10 cellular contexts compared by ENCODE assay signal in genomic region chr11:30016588-30017363, GRCh38. TPM values are rescaled to one million over a fixed set of nuclear protein-coding genes. Genes with fewer than 3 reads are reported as not detected.
DNase-seq lines count a peak whose midpoint lies in the region; ATAC-seq and TF ChIP-seq lines count a peak whose summit lies in the region.
"Had no signal": no experiment of that assay in that cellular context is flagged by ENCODE, and none has a peak within 500 bp of the region (broad histone marks: within the 10 kb centered on the region; RNA-seq: fewer than 3 reads in every experiment).

TSS of gene KCNA4 (minus strand) at chr11:30017030. CDS start at chr11:30012678, 4,352 bp downstream.

- H2BK5ac ChIP-seq in H9 (ENCODE audit: insufficient read length, low read length): no peak within 1 kb of the TSS

- no peak within 1 kb of the TSS for H2BK120ac ChIP-seq in H9 (ENCODE audit: low read depth, low read length, poor library complexity, severe bottlenecking)

- no peaks in the 10 kb centered on the region for H3F3A ChIP-seq in SK-N-SH (replicated peaks; ENCODE audit: insufficient read depth)

- H2BK15ac ChIP-seq in H9 (ENCODE audit: low read depth, low read length): no peak within 1 kb of the TSS

- H3K27ac ChIP-seq in H9 (ENCODE audit: insufficient read length, low read depth, low read length) (no peak within 1 kb of the TSS), SK-N-SH (ENCODE audit: low read depth in 2 of 2, low read length in 1 of 2) (no peak within 1 kb of the TSS), right atrium auricular region (peak within 1 kb of the TSS in 1 of 2 donors; percentile 25), sigmoid colon (no peak within 1 kb of the TSS)

- H3K9me3 ChIP-seq in H9 (ENCODE audit: control insufficient read depth, low read depth, low read length) (no peaks in the 10 kb centered on the region), SK-N-SH (no peaks in the 10 kb centered on the region), right atrium auricular region (no peaks in the 10 kb centered on the region), sigmoid colon (no peaks in the 10 kb centered on the region), T-helper 17 cell (ENCODE audit: control insufficient read depth, low read length, poor library complexity, severe bottlenecking) (no peaks in the 10 kb centered on the region)

- H2AK5ac ChIP-seq in H9 (ENCODE audit: insufficient read length, low read length): no peak within 1 kb of the TSS

- no peaks in the 10 kb centered on the region for H3K9me2 ChIP-seq in SK-N-SH

- H3K27ac Mint-ChIP-seq in H9 (no peak within 1 kb of the TSS), T-helper 17 cell (no peak within 1 kb of the TSS)
- H3K27ac Mint-ChIP-seq: dendritic cell treated with granulocyte-macrophage colony-stimulating factor and Interleukin-4, amounts not matched to agents 40 ng/mL and 50 ng/mL, for 4 days had no signal

- H3K36me3 ChIP-seq in SK-N-SH (replicated peaks in 1 of 2; ENCODE audit: control insufficient read depth in 1 of 2, insufficient read depth in 2 of 2, low read length in 1 of 2) (no peaks in the 10 kb centered on the region), right atrium auricular region (no peaks in the 10 kb centered on the region), sigmoid colon (no peaks in the 10 kb centered on the region)

- DNase-seq in H9: peak; percentile 66
- DNase-seq in SK-N-SH: peak; percentile 66
- DNase-seq in right atrium auricular region (ENCODE audit: low spot score): no peak
- DNase-seq in sigmoid colon: no peak
- no peak for DNase-seq in T-helper 17 cell
- DNase-seq in NCI-H2107 treated with DMSO at 0.1 percent for 48 hours (lab: John Stamatoyannopoulos, UW; ENCODE audit: unreplicated experiment): no peak

- no peak within 1 kb of the TSS for H3K18ac ChIP-seq in H9 (ENCODE audit: insufficient read length, low read depth, low read length)

- H2BK20ac ChIP-seq in H9 (ENCODE audit: low read depth, low read length, poor library complexity, severe bottlenecking): no peak within 1 kb of the TSS

- POLR2A ChIA-PET in SK-N-SH (lab: Yijun Ruan, JAX): no interaction called here

- H4K91ac ChIP-seq in H9 (ENCODE audit: insufficient read length, low read depth, low read length): no peak within 1 kb of the TSS

- H3K36me3 Mint-ChIP-seq in H9 (ENCODE audit: insufficient read depth in 1 of 3, low read depth in 3 of 3): 0 out of 7 replicates have a peak, but pooled peaks cover 0 to 1% (median 0%) of the 10 kb centered on the region in 3 experiments
- H3K36me3 Mint-ChIP-seq in T-helper 17 cell (ENCODE audit: low read depth): peaks cover 2% of the 10 kb centered on the region

- WGBS in H9 (ENCODE audit: extremely low coverage, insufficient read length, low lambda C conversion rate): no CpG with 5 or more reads among the region's 50 CpGs
- 5% methylated on average over 11 of the region's 50 CpGs for WGBS in SK-N-SH (ENCODE audit: low lambda C conversion rate)
- 3 to 15% methylated on average over 50 of the region's 50 CpGs for WGBS in sigmoid colon, 2 donors

- no peaks in the 10 kb centered on the region for H3K4me1 ChIP-seq in H9 (ENCODE audit: insufficient read depth, low read length)
- H3K4me1 ChIP-seq in SK-N-SH (ENCODE audit: control insufficient read depth in 1 of 2, insufficient read depth in 2 of 2, low read depth in 1 of 2, low read length in 1 of 2): no peaks in the 10 kb centered on the region
- peaks cover 0 to 12% of the 10 kb centered on the region in 2 donors for H3K4me1 ChIP-seq in right atrium auricular region
- H3K4me1 ChIP-seq in sigmoid colon: peaks cover 0 to 21% (median 17%) of the 10 kb centered on the region in 4 donors

- ATAC-seq in T-helper 17 cell: no peak
- no peak for ATAC-seq in HG02759 (IDR thresholded peaks at IDR 0.05; ENCODE audit: unreplicated experiment)
- ATAC-seq in HG02610 (IDR thresholded peaks at IDR 0.05; ENCODE audit: unreplicated experiment): no peak

- TF ChIP-seq CTCF in H9 (conservative IDR thresholded peaks at IDR 0.05) (peak; percentile 60), SK-N-SH (IDR thresholded peaks at IDR 0.05) (peak; percentile 12; the same call in 1 of the 2 replicates), right atrium auricular region (IDR thresholded peaks at IDR 0.05) (peak in 1 of 2 donors; percentile 55), sigmoid colon (IDR thresholded peaks at IDR 0.05) (no peak)

- H4K20me1 ChIP-seq in H9 (ENCODE audit: control insufficient read depth, insufficient read depth, insufficient read length): no peaks in the 10 kb centered on the region
- no peaks in the 10 kb centered on the region for H4K20me1 ChIP-seq in SK-N-SH (ENCODE audit: insufficient read depth)

- no peak within 1 kb of the TSS for H4K8ac ChIP-seq in H9 (replicated peaks; ENCODE audit: insufficient read length, low read depth, low read length)

- H3T11ph ChIP-seq in H9 (ENCODE audit: low read length): no peak within 1 kb of the TSS

- no peak within 1 kb of the TSS for H2AFZ ChIP-seq in H9 (ENCODE audit: low read length)
- H2AFZ ChIP-seq in SK-N-SH (ENCODE audit: low read depth): no peak within 1 kb of the TSS

- H3K4me3 Mint-ChIP-seq in H9: peak within 1 kb of the TSS; percentile 29 to 69
- no peak within 1 kb of the TSS for H3K4me3 Mint-ChIP-seq in T-helper 17 cell
- H3K4me3 Mint-ChIP-seq: dendritic cell treated with granulocyte-macrophage colony-stimulating factor and Interleukin-4, amounts not matched to agents 40 ng/mL and 50 ng/mL, for 4 days had no signal

- no peak within 1 kb of the TSS for H3K4ac ChIP-seq in H9 (ENCODE audit: low read depth, low read length)

- intact Hi-C loops in sigmoid colon (cut with DNase I): no loop called here

- TF ChIP-seq RAD21 in SK-N-SH (IDR thresholded peaks at IDR 0.05; ENCODE audit: low read length): no peak

- H3K23me2 ChIP-seq in H9 (ENCODE audit: insufficient read length, low read depth, low read length, poor library complexity, severe bottlenecking): peaks cover 5% of the 10 kb centered on the region

- H3K9me3 Mint-ChIP-seq in H9: peaks cover 0 to 8% of the 10 kb centered on the region in 2 experiments; a peak in 4 of 5 replicates
- H3K9me3 Mint-ChIP-seq: dendritic cell treated with granulocyte-macrophage colony-stimulating factor and Interleukin-4, amounts not matched to agents 40 ng/mL and 50 ng/mL, for 4 days had no signal

- H3K4me2 ChIP-seq in H9 (ENCODE audit: insufficient read depth, insufficient read length, low read length) (peak within 1 kb of the TSS; percentile 57), SK-N-SH (peak within 1 kb of the TSS; percentile 41; the same call in 1 of the 2 replicates)

- H3K27me3 ChIP-seq in H9 (ENCODE audit: insufficient read depth, low read length): peaks cover 84% of the 10 kb centered on the region
- peaks cover 30% of the 10 kb centered on the region; the same call in 1 of the 2 replicates for H3K27me3 ChIP-seq in SK-N-SH (ENCODE audit: insufficient read depth)
- H3K27me3 ChIP-seq in right atrium auricular region: no peaks in the 10 kb centered on the region
- peaks cover 14 to 44% (median 23%) of the 10 kb centered on the region in 3 donors for H3K27me3 ChIP-seq in sigmoid colon

- TF ChIP-seq POLR2A in sigmoid colon (IDR thresholded peaks at IDR 0.05): no peak

- no peak within 1 kb of the TSS for H4K5ac ChIP-seq in H9 (ENCODE audit: insufficient read length, low read depth, low read length)

- H3K4me3 ChIP-seq in SK-N-SH (ENCODE audit: low read depth in 2 of 2, low read length in 1 of 2) (peak within 1 kb of the TSS in 1 of 2 experiments; percentile 4; a peak in 1 of 4 replicates), right atrium auricular region (peak within 1 kb of the TSS; percentile 39 to 58), sigmoid colon (peak within 1 kb of the TSS in 3 of 4 donors; percentile 25 to 43 (median 37))

- peaks cover 6 to 8% of the 10 kb centered on the region in 2 experiments for H3K4me1 Mint-ChIP-seq in H9
- H3K4me1 Mint-ChIP-seq in T-helper 17 cell: no peaks in the 10 kb centered on the region

- H3K27me3 Mint-ChIP-seq in H9 (ENCODE audit: low read depth): no peaks in the 10 kb centered on the region; the same call in none of the 2 replicates
- H3K27me3 Mint-ChIP-seq in T-helper 17 cell: peaks cover 20% of the 10 kb centered on the region

- CTCF ChIA-PET in SK-N-SH (lab: Yijun Ruan, JAX): no interaction called here

- no peaks in the 10 kb centered on the region for H3K79me2 ChIP-seq in H9 (ENCODE audit: insufficient read depth, low read length)
- no peaks in the 10 kb centered on the region for H3K79me2 ChIP-seq in SK-N-SH (ENCODE audit: insufficient read depth)

- H2BK12ac ChIP-seq in H9 (ENCODE audit: insufficient read length, low read depth, low read length): no peak within 1 kb of the TSS

- H3K9ac ChIP-seq in H9 (ENCODE audit: extremely low read depth, insufficient read length, low read length) (no peak within 1 kb of the TSS), SK-N-SH (no peak within 1 kb of the TSS)

- H3K56ac ChIP-seq in H9 (ENCODE audit: insufficient read length, low read depth, low read length): no peak within 1 kb of the TSS

- H3K23ac ChIP-seq in H9 (ENCODE audit: insufficient read length, low read depth, low read length): no peak within 1 kb of the TSS

- TF ChIP-seq EP300 in SK-N-SH (IDR thresholded peaks at IDR 0.05; ENCODE audit: borderline replicate concordance in 1 of 2, low read depth in 1 of 2, low read length in 1 of 2): no peak
- no peak for TF ChIP-seq EP300 in sigmoid colon (IDR thresholded peaks at IDR 0.05)

- no peaks in the 10 kb centered on the region for H3K79me1 ChIP-seq in H9 (ENCODE audit: insufficient read depth, low read depth, low read length, poor library complexity, severe bottlenecking)

- H3K14ac ChIP-seq in H9 (ENCODE audit: insufficient read depth, low read length): no peak within 1 kb of the TSS

TF ChIP-seq in SK-N-SH, 30 proteins besides CTCF, POLR2A, EP300 and RAD21:
- TF ChIP-seq RXRA (IDR thresholded peaks at IDR 0.05; ENCODE audit: borderline replicate concordance, low read depth): no peak
- TF ChIP-seq FOXM1 (IDR thresholded peaks at IDR 0.05; ENCODE audit: low read depth): no peak
- no peak for TF ChIP-seq MXI1 (IDR thresholded peaks at IDR 0.05; ENCODE audit: low read depth, low read length)

RNA-seq across cellular contexts. Expression of gene KCNA4, which starts in this region (rescaled TPM):
- not detected in 2 replicates for total RNA-seq in H9 (2021)
- polyA plus RNA-seq in SK-N-SH (2012; rRNA removed): not detected in 2 replicates
- polyA plus RNA-seq in SK-N-SH (2012; cell fraction: cytosol; rRNA removed): not detected in 2 replicates
- polyA plus RNA-seq in SK-N-SH (2012; cell fraction: nucleus; rRNA removed): 0.01 TPM in 1 of 2 replicates, not detected in the other
- 1 to 10 TPM; 5.0 to 8.1 TPM for total RNA-seq in right atrium auricular region
- under 1 TPM in 1 of 4 donors, not detected in 3; 0.27 TPM for total RNA-seq in sigmoid colon
- under 1 TPM in 1 of 3 donors, not detected in 2; 0.12 TPM for polyA plus RNA-seq in sigmoid colon
- total RNA-seq in T-helper 17 cell: not detected
- total RNA-seq: renal cortical epithelial cell had no signal

Comparison
In these comparisons a context has a peak if more than half of its experiments do, and no peak if none do; other contexts are left out.
1. Peak in DNase-seq and H3K4me2 ChIP-seq in H9; RNA of the gene not detected or under 1 TPM.
2. Peak in DNase-seq and H3K4me2 ChIP-seq in SK-N-SH; RNA of the gene not detected or under 1 TPM.
3. CTCF ChIP-seq: peak in H9 (single experiment) and SK-N-SH (single experiment); none in sigmoid colon (0 of 4).